ENCODE assay signal across 32 cellular contexts in the genomic region with DNA sequence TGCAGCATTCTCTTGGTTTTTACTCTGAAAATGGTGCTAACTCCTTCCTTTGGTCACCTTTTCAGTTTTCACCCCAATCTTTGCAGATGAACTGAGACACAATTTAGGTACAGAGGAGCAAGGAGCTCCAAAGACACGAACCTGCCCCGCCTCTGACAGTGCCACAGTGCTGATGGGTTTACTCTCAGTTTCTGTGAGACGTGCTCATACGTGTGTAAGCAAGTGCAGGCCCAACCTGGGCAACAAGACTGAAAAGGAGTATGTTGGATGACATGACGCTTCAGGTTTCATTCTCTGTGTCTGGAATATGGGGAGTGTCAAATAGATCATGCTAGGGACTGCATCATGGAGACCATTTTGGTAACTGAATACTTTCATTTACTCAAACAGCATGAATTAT.
"Had no signal": no experiment of that assay in that cellular context is flagged by ENCODE, and none has a peak within 500 bp of the region (broad histone marks: within the 10 kb centered on the region; RNA-seq: fewer than 3 reads in every experiment).

No MANE protein-coding gene starts in this region.

- H3K27me3 ChIP-seq: adrenal gland, ascending aorta, body of pancreas, brain microvascular endothelial cell, breast epithelium, cardiac muscle cell had no signal

- ATAC-seq: activated naive CD4-positive, alpha-beta T cell treated with anti-CD3 and anti-CD28 coated beads, Interleukin-2, amount 50 U/mL, for 72 hours; activated naive CD8-positive, alpha-beta T cell treated with anti-CD3 and anti-CD28 coated beads, Interleukin-2, amount 50 U/mL, for 24 hours; activated T-cell treated with anti-CD3 and anti-CD28 coated beads, Interleukin-2, amount 50 U/mL, for 4 hours; activated T-cell treated with anti-CD3 and anti-CD28 coated beads, Interleukin-2, amount 50 U/mL, for 72 hours; activated T-helper 17 cell treated with anti-CD3 and anti-CD28 coated beads, Interleukin-2, amount 50 U/mL, for 72 hours; body of pancreas had no signal

- H3K36me3 ChIP-seq: adrenal gland, ascending aorta, brain microvascular endothelial cell, breast epithelium, cardiac muscle cell had no signal

- H3K27ac ChIP-seq: adrenal gland, ascending aorta, body of pancreas, brain microvascular endothelial cell, breast epithelium, cardiac muscle cell had no signal

- H3K9me3 ChIP-seq: adrenal gland, ascending aorta, body of pancreas had no signal

- DNase-seq: activated effector memory CD4-positive, alpha-beta T cell treated with anti-CD3 and anti-CD28 coated beads, Interleukin-2, amount 50 U/mL, for 16 hours; activated effector memory CD4-positive, alpha-beta T cell treated with Interleukin-2 at 50 U/mL for 16 hours; activated gamma-delta T cell; activated gamma-delta T cell treated with Interleukin-2 at 50 U/mL for 16 hours; activated naive CD4-positive, alpha-beta T cell; activated naive CD4-positive, alpha-beta T cell treated with anti-CD3 and anti-CD28 coated beads for 36 hours; activated naive CD4-positive, alpha-beta T cell treated with anti-CD3 and anti-CD28 coated beads, Interleukin-2, amount 10 ng/mL, durations not matched to agents 7 days and 5 days; activated naive CD4-positive, alpha-beta T cell treated with anti-CD3 and anti-CD28 coated beads, Interleukin-2, amount 50 U/mL, for 16 hours; activated naive CD4-positive, alpha-beta T cell treated with Interleukin-2 at 50 U/mL for 16 hours; activated naive CD8-positive, alpha-beta T cell treated with anti-CD3 and anti-CD28 coated beads for 36 hours; activated naive CD8-positive, alpha-beta T cell treated with anti-CD3 and anti-CD28 coated beads, Interleukin-2, amount 10 ng/mL, durations not matched to agents 7 days and 5 days; activated naive CD8-positive, alpha-beta T cell treated with anti-CD3 and anti-CD28 coated beads, Interleukin-2, amount 50 U/mL, for 24 hours; activated T-cell treated with anti-CD3 and anti-CD28 coated beads, Interleukin-2, amount 50 U/mL, for 1 hour; activated T-cell treated with anti-CD3 and anti-CD28 coated beads, Interleukin-2, amount 50 U/mL, for 24 hours; activated T-cell treated with anti-CD3 and anti-CD28 coated beads, Interleukin-2, amount 50 U/mL, for 4 hours; activated T-cell treated with anti-CD3 and anti-CD28 coated beads, Interleukin-2, amount 50 U/mL, for 48 hours; activated T-cell treated with anti-CD3 and anti-CD28 coated beads, Interleukin-2, amount 50 U/mL, for 72 hours; adrenal gland; amniotic stem cell; amygdala; anterior cingulate cortex; aorta; body of pancreas; brain microvascular endothelial cell; caudate nucleus; central memory CD4-positive, alpha-beta T cell; cerebellar nuclear complex had no signal

- H3K4me1 ChIP-seq: adrenal gland, ascending aorta, body of pancreas, breast epithelium had no signal

- H3K4me3 ChIP-seq: adrenal gland, ascending aorta, body of pancreas, breast epithelium, cardiac muscle cell had no signal
